29 cellular contexts compared by ENCODE assay signal in genomic region chr11:78548911-78549572, GRCh38. TPM values are rescaled to one million over a fixed set of nuclear protein-coding genes. Genes with fewer than 3 reads are reported as not detected.
DNase-seq lines count a peak whose midpoint lies in the region; ATAC-seq, FAIRE-seq and TF ChIP-seq lines count a peak whose summit lies in the region.
"Had no signal": no experiment of that assay in that cellular context is flagged by ENCODE, and none has a peak within 500 bp of the region (broad histone marks: within the 10 kb centered on the region; RNA-seq: fewer than 3 reads in every experiment).

No MANE protein-coding gene starts in this region.

- peak overlapping the region; percentile 68 for H2AK5ac ChIP-seq in trophoblast cell (ENCODE audit: low read length)

- peaks cover 12% of the 10 kb centered on the region; the same call in 2 of the 3 replicates for H3K79me2 ChIP-seq in K562 (ENCODE audit: control insufficient read depth, insufficient read depth, low read length)
- no peaks in the 10 kb centered on the region for H3K79me2 ChIP-seq in trophoblast cell (ENCODE audit: control insufficient read depth, insufficient read depth, low read length, poor library complexity)

- no peaks in the 10 kb centered on the region for H3K9me3 ChIP-seq in HEK293 (ENCODE audit: control insufficient read depth, insufficient read depth, low read depth, low read length)
- H3K9me3 ChIP-seq in K562 (replicated peaks; ENCODE audit: control insufficient read depth, insufficient read depth, low read depth, low read length): no peaks in the 10 kb centered on the region
- H3K9me3 ChIP-seq in iPS-15b (ENCODE audit: control insufficient read depth, insufficient read depth, low read length): no peaks in the 10 kb centered on the region
- no peaks in the 10 kb centered on the region for H3K9me3 ChIP-seq in trophoblast cell (ENCODE audit: insufficient read depth, low read depth, low read length)
- no peaks in the 10 kb centered on the region for H3K9me3 ChIP-seq in esophagus muscularis mucosa
- H3K9me3 ChIP-seq: sigmoid colon, tibial nerve had no signal

- H3K36me3 ChIP-seq in HEK293 (ENCODE audit: control insufficient read depth in 2 of 2, insufficient read depth in 1 of 2, low read length in 2 of 2) (peaks cover 0 to 5% of the 10 kb centered on the region in 2 experiments; a peak in 1 of 3 replicates), K562 (ENCODE audit: control insufficient read depth, insufficient read depth, low read length) (peaks cover 17% of the 10 kb centered on the region; the same call in 2 of the 3 replicates), iPS-15b (ENCODE audit: control insufficient read depth, insufficient read depth, low read length) (no peaks in the 10 kb centered on the region), trophoblast cell (ENCODE audit: control insufficient read depth in 1 of 2, insufficient read depth in 2 of 2, low read length in 2 of 2) (peaks cover 4 to 6% of the 10 kb centered on the region in 2 experiments), esophagus muscularis mucosa (no peaks in the 10 kb centered on the region)
- H3K36me3 ChIP-seq: sigmoid colon had no signal

- POLR2A ChIA-PET in HEK293 (lab: Yijun Ruan, JAX) (no interaction called here), K562 (lab: Yijun Ruan, JAX) (interaction anchor here (0.5 to 1.8 kb wide), 7 partner anchors 10 to 984 kb away, joined by 3 to 7 read pairs (median 3); no protein-coding TSS in a partner anchor)

- TF ChIP-seq POLR2A in K562 (conservative IDR thresholded peaks at IDR 0.05) (no peak), esophagus muscularis mucosa (IDR thresholded peaks at IDR 0.05; ENCODE audit: low read depth) (no peak)

- no peak for TF ChIP-seq RAD21 in K562 (CRISPR knock-in tag; conservative IDR thresholded peaks at IDR 0.05 in 1 of 2, IDR thresholded peaks at IDR 0.05 in 1 of 2)

- H2BK12ac ChIP-seq in trophoblast cell (ENCODE audit: low read length): no peak overlapping the region

- no peak overlapping the region for H2BK5ac ChIP-seq in trophoblast cell (ENCODE audit: low read depth, low read length, poor library complexity)

- ATAC-seq in K562 (peak; percentile 53), GM21447 (IDR thresholded peaks at IDR 0.05; ENCODE audit: unreplicated experiment) (no peak), GM19324 (IDR thresholded peaks at IDR 0.05; ENCODE audit: low FRiP score, unreplicated experiment) (no peak), omental fat pad (ENCODE audit: low FRiP score) (no peak)
- ATAC-seq: activated CD8-positive, alpha-beta T cell treated with anti-CD3 and anti-CD28 coated beads, Interleukin-2, amount 10 ng/mL, durations not matched to agents 7 days and 5 days; foreskin keratinocyte; Panc1 had no signal

- no peak overlapping the region for H3K27ac ChIP-seq in HEK293 (ENCODE audit: extremely low read depth, low read depth, low read length)
- 0 out of 3 replicates have a peak overlapping the region, but pooled peaks have one; percentile 6 for H3K27ac ChIP-seq in K562 (ENCODE audit: extremely low read depth, low read depth, low read length)
- no peak overlapping the region for H3K27ac ChIP-seq in trophoblast cell (ENCODE audit: low read depth, low read length)
- H3K27ac ChIP-seq in esophagus muscularis mucosa (replicated peaks in 1 of 4): no peak overlapping the region
- H3K27ac ChIP-seq: coronary artery, foreskin keratinocyte, sigmoid colon, VCaP had no signal

- TF ChIP-seq EP300 in K562 (IDR thresholded peaks at IDR 0.05; ENCODE audit: low read length) (no peak), esophagus muscularis mucosa (IDR thresholded peaks at IDR 0.05) (no peak)

- H3K9ac ChIP-seq in K562 (ENCODE audit: insufficient read depth in 1 of 2, low read depth in 2 of 2, low read length in 2 of 2): peak overlapping the region in 1 of 2 experiments; percentile 54; a peak in 2 of 4 replicates
- peak overlapping the region; percentile 40 for H3K9ac ChIP-seq in iPS-15b (ENCODE audit: low read depth, low read length)
- no peak overlapping the region for H3K9ac ChIP-seq in trophoblast cell (ENCODE audit: low read length)

- H3K4me2 ChIP-seq in K562 (ENCODE audit: insufficient read depth, low read length) (no peak overlapping the region), trophoblast cell (ENCODE audit: low read length) (no peak overlapping the region)

- no peak overlapping the region for H4K8ac ChIP-seq in trophoblast cell (ENCODE audit: low read depth, low read length)

- no peak for DNase-seq in K562 (ENCODE audit: extremely low read depth in 1 of 4, low spot score in 3 of 4)
- DNase-seq in trophoblast cell: peak in 1 of 2 donors; percentile 22
- no peak for DNase-seq in esophagus muscularis mucosa (ENCODE audit: extremely low spot score)
- DNase-seq in omental fat pad (ENCODE audit: low spot score): no peak
- DNase-seq: ACHN; activated CD4-positive, alpha-beta T cell treated with anti-CD3 and anti-CD28 coated beads for 4 hours; activated CD8-positive, alpha-beta T cell treated with anti-CD3 and anti-CD28 coated beads, Interleukin-2, amount 10 ng/mL, durations not matched to agents 7 days and 5 days; anterior cingulate cortex; CD4-positive, alpha-beta memory T cell; effector memory CD4-positive, alpha-beta T cell; foreskin keratinocyte; head of caudate nucleus; NCI-H1436 treated with DMSO at 0.1 percent for 48 hours; NCI-H2081 treated with DMSO at 0.1 percent for 48 hours; NCI-H226; SIG-M5; sigmoid colon; stimulated activated CD4-positive, alpha-beta T cell treated with anti-CD3 and anti-CD28 coated beads, Interleukin-12 subunit alpha, Interleukin-12 subunit beta, amount 100 ng/mL, for 4 hours; stimulated activated CD4-positive, alpha-beta T cell treated with anti-CD3 and anti-CD28 coated beads, Interleukin-2, amount 100 ng/mL, for 48 hours; SW 1271; T-helper 9 cell had no signal

- intact Hi-C loops in K562 (cut with micrococcal nuclease) (no loop called here), esophagus muscularis mucosa (cut with DNase I) (no loop called here)

- no peak overlapping the region for H3K18ac ChIP-seq in trophoblast cell (ENCODE audit: low read length)

- H4K12ac ChIP-seq in trophoblast cell (ENCODE audit: low read depth, low read length): no peak overlapping the region

- in situ Hi-C loops in K562 (cut with MboI): no loop called here

- no TSS peak for BruUV-seq in K562 (replicated peaks; lab: Mats Ljungman, UMichigan)

- H3K9me1 ChIP-seq in K562 (ENCODE audit: control insufficient read depth, insufficient read depth, low read length): no peaks in the 10 kb centered on the region

- no peak overlapping the region for H3K14ac ChIP-seq in trophoblast cell (ENCODE audit: low read length)

- H3K27me3 ChIP-seq in K562 (ENCODE audit: control insufficient read depth in 2 of 2, insufficient read depth in 2 of 2, low read length in 2 of 2) (no peaks in the 10 kb centered on the region), iPS-15b (ENCODE audit: control insufficient read depth, insufficient read depth, low read length) (no peaks in the 10 kb centered on the region), trophoblast cell (ENCODE audit: insufficient read depth, low read length) (no peaks in the 10 kb centered on the region), esophagus muscularis mucosa (no peaks in the 10 kb centered on the region)
- H3K27me3 ChIP-seq: foreskin keratinocyte, sigmoid colon, tibial nerve had no signal

- no peak for TF ChIP-seq CTCF in HEK293 (tag by site-specific recombination; IDR thresholded peaks at IDR 0.05)
- TF ChIP-seq CTCF in K562 (IDR thresholded peaks at IDR 0.05 in 2 of 3, conservative IDR thresholded peaks at IDR 0.05 in 1 of 3; ENCODE audit: insufficient read depth in 2 of 3, low read depth in 1 of 3, low read length in 3 of 3): no peak
- no peak for TF ChIP-seq CTCF in esophagus muscularis mucosa (IDR thresholded peaks at IDR 0.05)
- no peak for TF ChIP-seq CTCF in omental fat pad (IDR thresholded peaks at IDR 0.05)

- 49% methylated on average over 2 of the region's 2 CpGs for WGBS in K562 (ENCODE audit: insufficient coverage, low coverage, missing lambda C conversion rate)
- no CpG with 5 or more reads among the region's 2 CpGs for WGBS in trophoblast cell (ENCODE audit: extremely low coverage, insufficient coverage, insufficient read length)
- 75% methylated on average over 2 of the region's 2 CpGs for WGBS in esophagus muscularis mucosa

- H2BK120ac ChIP-seq in trophoblast cell (ENCODE audit: insufficient read depth, low read length, poor library complexity): no peak overlapping the region

- H3K4me1 ChIP-seq in HEK293 (ENCODE audit: control insufficient read depth, insufficient read depth, low read length) (no peaks in the 10 kb centered on the region), K562 (replicated peaks in 1 of 2; ENCODE audit: control insufficient read depth in 2 of 2, insufficient read depth in 2 of 2, low read length in 2 of 2) (peaks cover 4 to 15% of the 10 kb centered on the region in 2 experiments; a peak in 4 of 5 replicates), iPS-15b (ENCODE audit: control insufficient read depth, insufficient read depth, low read length) (peaks cover 24% of the 10 kb centered on the region), trophoblast cell (ENCODE audit: control insufficient read depth in 1 of 2, insufficient read depth in 2 of 2, low read length in 2 of 2) (peaks cover 0 to 3% of the 10 kb centered on the region in 2 experiments), esophagus muscularis mucosa (peaks cover 0 to 7% (median 3%) of the 10 kb centered on the region in 4 donors)
- H3K4me1 ChIP-seq: foreskin keratinocyte, sigmoid colon had no signal

- no peak overlapping the region for H3K23ac ChIP-seq in trophoblast cell (ENCODE audit: low read length)

- no peak overlapping the region for H4K91ac ChIP-seq in trophoblast cell (ENCODE audit: low read depth, low read length)

- H2AFZ ChIP-seq in K562 (ENCODE audit: low read depth, low read length): no peak overlapping the region
- no peak overlapping the region for H2AFZ ChIP-seq in trophoblast cell (ENCODE audit: insufficient read depth, low read length, poor library complexity)

- no peaks in the 10 kb centered on the region for H3K79me1 ChIP-seq in trophoblast cell (ENCODE audit: low read length)

- no peak overlapping the region for H3K4me3 ChIP-seq in HEK293 (ENCODE audit: low read depth, low read length)
- H3K4me3 ChIP-seq in K562: no peak overlapping the region
- no peak overlapping the region for H3K4me3 ChIP-seq in iPS-15b (ENCODE audit: low read depth, low read length)
- no peak overlapping the region for H3K4me3 ChIP-seq in trophoblast cell (ENCODE audit: low read depth, low read length)
- H3K4me3 ChIP-seq in esophagus muscularis mucosa: no peak overlapping the region
- H3K4me3 ChIP-seq: coronary artery, sigmoid colon, tibial nerve had no signal

- FAIRE-seq in K562 (lab: Jason Lieb, UNC): no peak

- CTCF ChIA-PET in HEK293 (lab: Yijun Ruan, JAX): interaction anchor here (1.0 to 2.9 kb wide), 3 partner anchors 11 to 134 kb away, joined by 3 to 18 read pairs (median 5); no protein-coding TSS in a partner anchor
- CTCF ChIA-PET in K562 (lab: Yijun Ruan, JAX; ENCODE audit: low intra/inter-chr PET ratio): no interaction called here

- H4K20me1 ChIP-seq in K562 (replicated peaks; ENCODE audit: control insufficient read depth, insufficient read depth, low read length): peaks cover 9% of the 10 kb centered on the region; the same call in 1 of the 2 replicates

- peak overlapping the region; percentile 41 for H3K4ac ChIP-seq in trophoblast cell (ENCODE audit: low read depth, low read length)

RNA-seq across cellular contexts. Expression of gene NARS2, which starts 25.6 kb away (rescaled TPM):
- 27.2 and 76.5 TPM in 2 replicates for total RNA-seq in K562 (2011; cell fraction: chromatin; rRNA removed; ENCODE audit: low replicate concordance)
- total RNA-seq in K562 (2011; cell fraction: nucleolus; rRNA removed): 17.4 and 19.5 TPM in 2 replicates
- 23.3 and 30.9 TPM in 2 replicates for total RNA-seq in K562 (2011; cell fraction: nucleoplasm; rRNA removed)
- total RNA-seq in K562 (2014; rRNA removed) (25.5 and 28.6 TPM in 2 replicates), K562 (2014; rRNA removed; fragmentation: Illumina TruSeq; extraction: Trizol) (43.5 and 44.8 TPM in 2 replicates), K562 (2015; rRNA removed; fragmentation: Illumina TruSeq; extraction: Trizol) (37.0 and 41.3 TPM in 2 replicates), K562 (2021) (29.3 and 31.0 TPM in 2 replicates), esophagus muscularis mucosa (10 to 100 TPM in 2 of 4 donors, 1 to 10 TPM in 2; 9.1 to 10.4 (median 9.8) TPM), omental fat pad (10 to 100 TPM; 10.6 to 20.3 (median 12.9) TPM)
- polyA plus RNA-seq in K562 (2011; rRNA removed) (33.3 and 48.0 TPM in 2 replicates), K562 (2014; fragmentation: Illumina TruSeq; extraction: Trizol) (28.7 and 29.8 TPM in 2 replicates), K562 (2014; fragmentation: Nextera tagmentation; extraction: Ambion mirVana) (10 to 100 TPM; 34.2 to 34.9 TPM), K562 (2014; rRNA removed) (26.8 and 31.5 TPM in 2 replicates)
- 9.0 and 18.4 TPM in 2 replicates for polyA plus RNA-seq in K562 (2011; cell fraction: cytosol; rRNA removed)
- polyA plus RNA-seq in K562 (2011; cell fraction: nucleus; rRNA removed): 13.4 and 23.2 TPM in 2 replicates
- polyA plus RNA-seq in K562 (2012): 21.9 and 31.1 TPM in 2 replicates
- polyA minus RNA-seq in K562 (2011; rRNA and poly(A)+ RNA removed): 38.3 and 43.9 TPM in 2 replicates
- polyA minus RNA-seq in K562 (2011; cell fraction: cytosol; rRNA and poly(A)+ RNA removed): 14.5 and 14.7 TPM in 2 replicates
- 28.5 and 42.0 TPM in 2 replicates for polyA minus RNA-seq in K562 (2011; cell fraction: nucleus; rRNA and poly(A)+ RNA removed)
- 19.8 and 20.8 TPM in 2 replicates for polyA plus RNA-seq in trophoblast cell (2013)
